ENCODE assay signal across 2 cellular contexts in the genomic region with DNA sequence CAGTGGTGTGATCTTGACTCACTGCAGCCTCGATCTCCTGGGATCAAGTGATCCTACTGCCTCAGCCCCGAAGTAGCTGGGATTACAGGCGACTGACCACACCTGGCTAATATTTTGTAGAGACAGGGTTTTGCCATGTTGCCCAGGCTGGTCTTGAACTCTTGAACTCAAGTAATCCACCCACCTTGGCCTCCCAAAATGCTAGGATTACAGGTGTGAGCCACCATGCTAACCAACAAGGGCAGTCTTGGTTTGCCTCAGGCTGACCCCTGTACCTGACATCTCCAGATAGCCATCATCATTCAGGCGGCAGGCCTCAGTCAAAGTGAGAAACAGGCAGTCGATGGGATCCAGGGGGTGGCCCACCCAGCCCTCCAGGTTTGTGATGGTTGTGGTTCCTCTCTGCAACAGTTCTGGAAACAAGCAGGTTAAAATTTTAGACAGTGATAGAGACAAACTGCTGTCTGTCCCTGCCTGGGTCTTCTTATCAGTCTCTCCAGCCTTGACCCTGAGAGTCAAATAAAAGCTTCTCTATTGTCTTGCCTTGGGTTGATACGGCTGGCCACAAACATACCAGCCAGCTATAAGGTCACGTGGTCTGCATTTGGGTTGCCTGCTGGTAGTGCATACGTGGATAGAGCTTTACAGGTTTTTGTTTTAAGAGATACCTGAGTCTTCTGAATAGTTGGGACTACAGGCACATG.
TF ChIP-seq lines count a peak whose summit lies in the region.

No MANE protein-coding gene starts in this region.

TF ChIP-seq in HepG2, 621 proteins besides CTCF, POLR2A, EP300 and RAD21 (continued from another document):
- TF ChIP-seq ZNF44 (CRISPR knock-in tag; IDR thresholded peaks at IDR 0.05) (no peak), ZNF546 (CRISPR knock-in tag; conservative IDR thresholded peaks at IDR 0.05) (no peak), SUZ12 (IDR thresholded peaks at IDR 0.05; ENCODE audit: low read depth, low read length) (no peak), RXRB (CRISPR knock-in tag; IDR thresholded peaks at IDR 0.05; ENCODE audit: borderline replicate concordance) (0 out of 2 replicates have a peak, but pooled peaks have one; percentile 24), SOX6 (IDR thresholded peaks at IDR 0.05) (no peak), SOX6 (CRISPR knock-in tag; IDR thresholded peaks at IDR 0.05) (peak; percentile 85)
- TF ChIP-seq, protein P1, sequence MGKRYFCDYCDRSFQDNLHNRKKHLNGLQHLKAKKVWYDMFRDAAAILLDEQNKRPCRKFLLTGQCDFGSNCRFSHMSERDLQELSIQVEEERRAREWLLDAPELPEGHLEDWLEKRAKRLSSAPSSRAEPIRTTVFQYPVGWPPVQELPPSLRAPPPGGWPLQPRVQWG (CRISPR knock-in tag; IDR thresholded peaks at IDR 0.05; ENCODE audit: borderline replicate concordance, low read depth), result no peak

TF ChIP-seq in K562, 482 proteins besides CTCF, POLR2A, EP300 and RAD21 (continued from another document and continues in another):
- TF ChIP-seq TEAD2 (tag; IDR thresholded peaks at IDR 0.05) (peak; percentile 71; the same call in 1 of the 2 replicates), ZNF12 (CRISPR knock-in tag; IDR thresholded peaks at IDR 0.05) (no peak), ETV5 (CRISPR knock-in tag; IDR thresholded peaks at IDR 0.05; ENCODE audit: low read depth) (no peak), ZNF165 (CRISPR knock-in tag; IDR thresholded peaks at IDR 0.05; ENCODE audit: borderline replicate concordance) (no peak), NFRKB (IDR thresholded peaks at IDR 0.05; ENCODE audit: low read depth) (no peak), SMARCE1 (IDR thresholded peaks at IDR 0.05) (peak; percentile 85), ETV6 (IDR thresholded peaks at IDR 0.05; ENCODE audit: borderline replicate concordance in 1 of 2, low read depth in 2 of 2, low read length in 1 of 2) (no peak), ETV6 (CRISPR knock-in tag; IDR thresholded peaks at IDR 0.05; ENCODE audit: borderline replicate concordance) (no peak), FOXJ2 (tag; IDR thresholded peaks at IDR 0.05) (no peak), NONO (IDR thresholded peaks at IDR 0.05; ENCODE audit: low read depth in 2 of 2, low read length in 1 of 2) (peak in 1 of 2 experiments; percentile 74; a peak in 1 of 4 replicates), ZNF347 (CRISPR knock-in tag; IDR thresholded peaks at IDR 0.05; ENCODE audit: low read depth) (no peak), ZNF316 (IDR thresholded peaks at IDR 0.05) (no peak), NFATC3 (IDR thresholded peaks at IDR 0.05) (no peak), KDM5B (IDR thresholded peaks at IDR 0.05; ENCODE audit: insufficient replicate concordance, low read depth, low read length) (no peak), ZNF184 (CRISPR knock-in tag; IDR thresholded peaks at IDR 0.05) (no peak), RBM17 (IDR thresholded peaks at IDR 0.05; ENCODE audit: borderline replicate concordance, low read depth, low read length) (no peak), KDM1A (IDR thresholded peaks at IDR 0.05) (peak; percentile 96 to 98), SMAD4 (CRISPR knock-in tag; conservative IDR thresholded peaks at IDR 0.05) (peak; percentile 98), ZNF263 (CRISPR knock-in tag; IDR thresholded peaks at IDR 0.05; ENCODE audit: borderline replicate concordance) (no peak), ZNF24 (IDR thresholded peaks at IDR 0.05) (no peak), MYBL2 (IDR thresholded peaks at IDR 0.05; ENCODE audit: low read depth) (no peak), MYBL2 (CRISPR knock-in tag; IDR thresholded peaks at IDR 0.05; ENCODE audit: borderline replicate concordance) (no peak), PYGO2 (tag; IDR thresholded peaks at IDR 0.05) (peak; percentile 69; the same call in 1 of the 2 replicates), HLTF (IDR thresholded peaks at IDR 0.05) (no peak), RFX1 (IDR thresholded peaks at IDR 0.05) (no peak), MEF2D (tag; conservative IDR thresholded peaks at IDR 0.05; ENCODE audit: low read depth) (peak; percentile 66), ZFP36 (IDR thresholded peaks at IDR 0.05; ENCODE audit: low read depth, low read length, partially characterized antibody) (no peak), HNRNPLL (IDR thresholded peaks at IDR 0.05; ENCODE audit: low read depth, low read length, poor library complexity, severe bottlenecking) (no peak), KLF1 (tag; IDR thresholded peaks at IDR 0.05) (no peak), NCOA1 (IDR thresholded peaks at IDR 0.05; ENCODE audit: low read depth) (no peak; the same call in 1 of the 2 replicates), PURB (CRISPR knock-in tag; IDR thresholded peaks at IDR 0.05; ENCODE audit: low read depth) (no peak), MED1 (CRISPR knock-in tag; IDR thresholded peaks at IDR 0.05; ENCODE audit: borderline replicate concordance) (no peak), TBP (optimal IDR thresholded peaks at IDR 0.05; ENCODE audit: low read depth, low read length) (no peak), NR2C1 (IDR thresholded peaks at IDR 0.05) (peak; percentile 69), NR2C1 (tag; IDR thresholded peaks at IDR 0.05) (0 out of 2 replicates have a peak, but pooled peaks have one; percentile 62), GATAD2B (IDR thresholded peaks at IDR 0.05; ENCODE audit: borderline replicate concordance) (peak; percentile 69; the same call in 1 of the 2 replicates), PHF21A (IDR thresholded peaks at IDR 0.05; ENCODE audit: borderline replicate concordance, low read depth) (no peak), MTF1 (CRISPR knock-in tag; IDR thresholded peaks at IDR 0.05; ENCODE audit: borderline replicate concordance) (no peak), CBX1 (IDR thresholded peaks at IDR 0.05; ENCODE audit: low read depth) (no peak), SIX5 (IDR thresholded peaks at IDR 0.05; ENCODE audit: borderline replicate concordance in 1 of 2, insufficient read depth in 1 of 2, low read depth in 1 of 2, low read length in 2 of 2) (no peak), DDX20 (tag; IDR thresholded peaks at IDR 0.05; ENCODE audit: low read depth) (no peak), ETV1 (tag; conservative IDR thresholded peaks at IDR 0.05; ENCODE audit: low read depth) (no peak)
- TF ChIP-seq, protein P2, sequence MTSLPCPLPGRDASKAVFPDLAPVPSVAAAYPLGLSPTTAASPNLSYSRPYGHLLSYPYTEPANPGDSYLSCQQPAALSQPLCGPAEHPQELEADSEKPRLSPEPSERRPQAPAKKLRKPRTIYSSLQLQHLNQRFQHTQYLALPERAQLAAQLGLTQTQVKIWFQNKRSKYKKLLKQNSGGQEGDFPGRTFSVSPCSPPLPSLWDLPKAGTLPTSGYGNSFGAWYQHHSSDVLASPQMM (CRISPR knock-in tag; IDR thresholded peaks at IDR 0.05), result no peak
- TF ChIP-seq, protein P3, sequence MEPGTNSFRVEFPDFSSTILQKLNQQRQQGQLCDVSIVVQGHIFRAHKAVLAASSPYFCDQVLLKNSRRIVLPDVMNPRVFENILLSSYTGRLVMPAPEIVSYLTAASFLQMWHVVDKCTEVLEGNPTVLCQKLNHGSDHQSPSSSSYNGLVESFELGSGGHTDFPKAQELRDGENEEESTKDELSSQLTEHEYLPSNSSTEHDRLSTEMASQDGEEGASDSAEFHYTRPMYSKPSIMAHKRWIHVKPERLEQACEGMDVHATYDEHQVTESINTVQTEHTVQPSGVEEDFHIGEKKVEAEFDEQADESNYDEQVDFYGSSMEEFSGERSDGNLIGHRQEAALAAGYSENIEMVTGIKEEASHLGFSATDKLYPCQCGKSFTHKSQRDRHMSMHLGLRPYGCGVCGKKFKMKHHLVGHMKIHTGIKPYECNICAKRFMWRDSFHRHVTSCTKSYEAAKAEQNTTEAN (CRISPR knock-in tag; IDR thresholded peaks at IDR 0.05), result no peak
- TF ChIP-seq, protein P4, sequence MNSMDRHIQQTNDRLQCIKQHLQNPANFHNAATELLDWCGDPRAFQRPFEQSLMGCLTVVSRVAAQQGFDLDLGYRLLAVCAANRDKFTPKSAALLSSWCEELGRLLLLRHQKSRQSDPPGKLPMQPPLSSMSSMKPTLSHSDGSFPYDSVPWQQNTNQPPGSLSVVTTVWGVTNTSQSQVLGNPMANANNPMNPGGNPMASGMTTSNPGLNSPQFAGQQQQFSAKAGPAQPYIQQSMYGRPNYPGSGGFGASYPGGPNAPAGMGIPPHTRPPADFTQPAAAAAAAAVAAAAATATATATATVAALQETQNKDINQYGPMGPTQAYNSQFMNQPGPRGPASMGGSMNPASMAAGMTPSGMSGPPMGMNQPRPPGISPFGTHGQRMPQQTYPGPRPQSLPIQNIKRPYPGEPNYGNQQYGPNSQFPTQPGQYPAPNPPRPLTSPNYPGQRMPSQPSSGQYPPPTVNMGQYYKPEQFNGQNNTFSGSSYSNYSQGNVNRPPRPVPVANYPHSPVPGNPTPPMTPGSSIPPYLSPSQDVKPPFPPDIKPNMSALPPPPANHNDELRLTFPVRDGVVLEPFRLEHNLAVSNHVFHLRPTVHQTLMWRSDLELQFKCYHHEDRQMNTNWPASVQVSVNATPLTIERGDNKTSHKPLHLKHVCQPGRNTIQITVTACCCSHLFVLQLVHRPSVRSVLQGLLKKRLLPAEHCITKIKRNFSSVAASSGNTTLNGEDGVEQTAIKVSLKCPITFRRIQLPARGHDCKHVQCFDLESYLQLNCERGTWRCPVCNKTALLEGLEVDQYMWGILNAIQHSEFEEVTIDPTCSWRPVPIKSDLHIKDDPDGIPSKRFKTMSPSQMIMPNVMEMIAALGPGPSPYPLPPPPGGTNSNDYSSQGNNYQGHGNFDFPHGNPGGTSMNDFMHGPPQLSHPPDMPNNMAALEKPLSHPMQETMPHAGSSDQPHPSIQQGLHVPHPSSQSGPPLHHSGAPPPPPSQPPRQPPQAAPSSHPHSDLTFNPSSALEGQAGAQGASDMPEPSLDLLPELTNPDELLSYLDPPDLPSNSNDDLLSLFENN (IDR thresholded peaks at IDR 0.05; ENCODE audit: low read depth in 2 of 2, low read length in 2 of 2), result peak in 1 of 2 experiments; percentile 87; a peak in 2 of 4 replicates
- TF ChIP-seq, protein P5, sequence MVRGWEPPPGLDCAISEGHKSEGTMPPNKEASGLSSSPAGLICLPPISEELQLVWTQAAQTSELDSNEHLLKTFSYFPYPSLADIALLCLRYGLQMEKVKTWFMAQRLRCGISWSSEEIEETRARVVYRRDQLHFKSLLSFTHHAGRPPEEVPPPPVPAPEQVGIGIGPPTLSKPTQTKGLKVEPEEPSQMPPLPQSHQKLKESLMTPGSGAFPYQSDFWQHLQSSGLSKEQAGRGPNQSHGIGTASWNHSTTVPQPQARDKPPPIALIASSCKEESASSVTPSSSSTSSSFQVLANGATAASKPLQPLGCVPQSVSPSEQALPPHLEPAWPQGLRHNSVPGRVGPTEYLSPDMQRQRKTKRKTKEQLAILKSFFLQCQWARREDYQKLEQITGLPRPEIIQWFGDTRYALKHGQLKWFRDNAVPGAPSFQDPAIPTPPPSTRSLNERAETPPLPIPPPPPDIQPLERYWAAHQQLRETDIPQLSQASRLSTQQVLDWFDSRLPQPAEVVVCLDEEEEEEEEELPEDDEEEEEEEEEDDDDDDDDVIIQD (CRISPR knock-in tag; IDR thresholded peaks at IDR 0.05), result no peak
- TF ChIP-seq, protein P6, sequence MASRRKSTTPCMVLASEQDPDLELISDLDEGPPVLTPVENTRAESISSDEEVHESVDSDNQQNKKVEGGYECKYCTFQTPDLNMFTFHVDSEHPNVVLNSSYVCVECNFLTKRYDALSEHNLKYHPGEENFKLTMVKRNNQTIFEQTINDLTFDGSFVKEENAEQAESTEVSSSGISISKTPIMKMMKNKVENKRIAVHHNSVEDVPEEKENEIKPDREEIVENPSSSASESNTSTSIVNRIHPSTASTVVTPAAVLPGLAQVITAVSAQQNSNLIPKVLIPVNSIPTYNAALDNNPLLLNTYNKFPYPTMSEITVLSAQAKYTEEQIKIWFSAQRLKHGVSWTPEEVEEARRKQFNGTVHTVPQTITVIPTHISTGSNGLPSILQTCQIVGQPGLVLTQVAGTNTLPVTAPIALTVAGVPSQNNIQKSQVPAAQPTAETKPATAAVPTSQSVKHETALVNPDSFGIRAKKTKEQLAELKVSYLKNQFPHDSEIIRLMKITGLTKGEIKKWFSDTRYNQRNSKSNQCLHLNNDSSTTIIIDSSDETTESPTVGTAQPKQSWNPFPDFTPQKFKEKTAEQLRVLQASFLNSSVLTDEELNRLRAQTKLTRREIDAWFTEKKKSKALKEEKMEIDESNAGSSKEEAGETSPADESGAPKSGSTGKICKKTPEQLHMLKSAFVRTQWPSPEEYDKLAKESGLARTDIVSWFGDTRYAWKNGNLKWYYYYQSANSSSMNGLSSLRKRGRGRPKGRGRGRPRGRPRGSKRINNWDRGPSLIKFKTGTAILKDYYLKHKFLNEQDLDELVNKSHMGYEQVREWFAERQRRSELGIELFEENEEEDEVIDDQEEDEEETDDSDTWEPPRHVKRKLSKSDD (conservative IDR thresholded peaks at IDR 0.05; ENCODE audit: low read length), result no peak
- TF ChIP-seq, protein P7, sequence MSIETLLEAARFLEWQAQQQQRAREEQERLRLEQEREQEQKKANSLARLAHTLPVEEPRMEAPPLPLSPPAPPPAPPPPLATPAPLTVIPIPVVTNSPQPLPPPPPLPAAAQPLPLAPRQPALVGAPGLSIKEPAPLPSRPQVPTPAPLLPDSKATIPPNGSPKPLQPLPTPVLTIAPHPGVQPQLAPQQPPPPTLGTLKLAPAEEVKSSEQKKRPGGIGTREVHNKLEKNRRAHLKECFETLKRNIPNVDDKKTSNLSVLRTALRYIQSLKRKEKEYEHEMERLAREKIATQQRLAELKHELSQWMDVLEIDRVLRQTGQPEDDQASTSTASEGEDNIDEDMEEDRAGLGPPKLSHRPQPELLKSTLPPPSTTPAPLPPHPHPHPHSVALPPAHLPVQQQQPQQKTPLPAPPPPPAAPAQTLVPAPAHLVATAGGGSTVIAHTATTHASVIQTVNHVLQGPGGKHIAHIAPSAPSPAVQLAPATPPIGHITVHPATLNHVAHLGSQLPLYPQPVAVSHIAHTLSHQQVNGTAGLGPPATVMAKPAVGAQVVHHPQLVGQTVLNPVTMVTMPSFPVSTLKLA (conservative IDR thresholded peaks at IDR 0.05), result peak; percentile 55 to 77; a peak in 3 of 4 replicates
- TF ChIP-seq, protein P8, sequence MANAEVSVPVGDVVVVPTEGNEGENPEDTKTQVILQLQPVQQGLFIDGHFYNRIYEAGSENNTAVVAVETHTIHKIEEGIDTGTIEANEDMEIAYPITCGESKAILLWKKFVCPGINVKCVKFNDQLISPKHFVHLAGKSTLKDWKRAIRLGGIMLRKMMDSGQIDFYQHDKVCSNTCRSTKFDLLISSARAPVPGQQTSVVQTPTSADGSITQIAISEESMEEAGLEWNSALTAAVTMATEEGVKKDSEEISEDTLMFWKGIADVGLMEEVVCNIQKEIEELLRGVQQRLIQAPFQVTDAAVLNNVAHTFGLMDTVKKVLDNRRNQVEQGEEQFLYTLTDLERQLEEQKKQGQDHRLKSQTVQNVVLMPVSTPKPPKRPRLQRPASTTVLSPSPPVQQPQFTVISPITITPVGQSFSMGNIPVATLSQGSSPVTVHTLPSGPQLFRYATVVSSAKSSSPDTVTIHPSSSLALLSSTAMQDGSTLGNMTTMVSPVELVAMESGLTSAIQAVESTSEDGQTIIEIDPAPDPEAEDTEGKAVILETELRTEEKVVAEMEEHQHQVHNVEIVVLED (CRISPR knock-in tag; IDR thresholded peaks at IDR 0.05), result no peak
- TF ChIP-seq, protein P9, sequence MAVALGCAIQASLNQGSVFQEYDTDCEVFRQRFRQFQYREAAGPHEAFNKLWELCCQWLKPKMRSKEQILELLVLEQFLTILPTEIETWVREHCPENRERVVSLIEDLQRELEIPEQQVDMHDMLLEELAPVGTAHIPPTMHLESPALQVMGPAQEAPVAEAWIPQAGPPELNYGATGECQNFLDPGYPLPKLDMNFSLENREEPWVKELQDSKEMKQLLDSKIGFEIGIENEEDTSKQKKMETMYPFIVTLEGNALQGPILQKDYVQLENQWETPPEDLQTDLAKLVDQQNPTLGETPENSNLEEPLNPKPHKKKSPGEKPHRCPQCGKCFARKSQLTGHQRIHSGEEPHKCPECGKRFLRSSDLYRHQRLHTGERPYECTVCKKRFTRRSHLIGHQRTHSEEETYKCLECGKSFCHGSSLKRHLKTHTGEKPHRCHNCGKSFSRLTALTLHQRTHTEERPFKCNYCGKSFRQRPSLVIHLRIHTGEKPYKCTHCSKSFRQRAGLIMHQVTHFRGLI (CRISPR knock-in tag; IDR thresholded peaks at IDR 0.05), result 0 out of 2 replicates have a peak, but pooled peaks have one; percentile 49
